Comparison of ENCODE assay signal across 32 cellular contexts in genomic region chr3:143637133-143637532, GRCh38.
"Had no signal": no experiment of that assay in that cellular context is flagged by ENCODE, and none has a peak within 500 bp of the region (broad histone marks: within the 10 kb centered on the region; RNA-seq: fewer than 3 reads in every experiment).

No MANE protein-coding gene starts in this region.

- H3K27me3 Mint-ChIP-seq: activated B cell treated with CpG ODN at 0.5 μM for 24 hours; activated CD4-positive, alpha-beta T cell treated with anti-CD3 and anti-CD28 coated beads, Interleukin-2, amount 10 ng/mL, durations not matched to agents 24 days and 14 days; activated naive CD4-positive, alpha-beta T cell treated with anti-CD3 and anti-CD28 coated beads, Interleukin-2, amount 50 U/mL, for 24 hours; activated naive CD8-positive, alpha-beta T cell treated with anti-CD3 and anti-CD28 coated beads, Interleukin-2, amount 10 ng/mL, durations not matched to agents 7 days and 5 days; activated T-cell treated with anti-CD3 and anti-CD28 coated beads, Interleukin-2, amount 50 U/mL, for 24 hours; T-cell; T-helper 17 cell had no signal

- H3K4me1 ChIP-seq: adrenal gland, body of pancreas had no signal

- ATAC-seq: activated CD8-positive, alpha-beta T cell treated with anti-CD3 and anti-CD28 coated beads, Interleukin-2, amount 10 ng/mL, durations not matched to agents 7 days and 5 days; body of pancreas; Right ventricle myocardium inferior; SK-N-SH treated with all-trans-retinoic acid at 6 μM for 48 hours; T-cell; T-helper 17 cell had no signal

- FAIRE-seq: astrocyte, bronchial epithelial cell, colon, RCC 7860 had no signal

- H3K27me3 ChIP-seq: adrenal gland, body of pancreas had no signal

- H3K9me3 ChIP-seq: body of pancreas had no signal

- H3K27ac Mint-ChIP-seq: activated B cell treated with CpG ODN at 0.5 μM for 24 hours; activated CD4-positive, alpha-beta T cell treated with anti-CD3 and anti-CD28 coated beads, Interleukin-2, amount 10 ng/mL, durations not matched to agents 24 days and 14 days; activated CD8-positive, alpha-beta T cell treated with anti-CD3 and anti-CD28 coated beads, Interleukin-2, amount 10 ng/mL, durations not matched to agents 7 days and 5 days; activated naive CD4-positive, alpha-beta T cell treated with anti-CD3 and anti-CD28 coated beads, Interleukin-2, amount 50 U/mL, for 24 hours; activated naive CD8-positive, alpha-beta T cell treated with anti-CD3 and anti-CD28 coated beads, Interleukin-2, amount 10 ng/mL, durations not matched to agents 7 days and 5 days; activated T-cell treated with anti-CD3 and anti-CD28 coated beads, Interleukin-2, amount 50 U/mL, for 24 hours; activated T-helper 2 cell treated with anti-CD3 and anti-CD28 coated beads, Interferon-gamma antibody, Interleukin-2, Interleukin-4, amounts not matched to agents 10 μg/mL and 5 μg/mL and 100 μg/mL, durations not matched to agents 14 hours and 24 hours and 36 hours; T-cell; T-helper 17 cell had no signal

- H3K4me3 ChIP-seq: adrenal gland, body of pancreas, PC-9 had no signal

- H3K4me1 Mint-ChIP-seq: activated CD4-positive, alpha-beta T cell treated with anti-CD3 and anti-CD28 coated beads, Interleukin-2, amount 10 ng/mL, durations not matched to agents 24 days and 14 days; activated naive CD4-positive, alpha-beta T cell treated with anti-CD3 and anti-CD28 coated beads, Interleukin-2, amount 50 U/mL, for 24 hours; activated naive CD8-positive, alpha-beta T cell treated with anti-CD3 and anti-CD28 coated beads, Interleukin-2, amount 10 ng/mL, durations not matched to agents 7 days and 5 days; T-cell; T-helper 17 cell had no signal

- H3K27ac ChIP-seq: adrenal gland, body of pancreas, PC-9, RWPE1, VCaP had no signal

- H2AFZ ChIP-seq: PC-9 had no signal

- H3K4me3 Mint-ChIP-seq: activated B cell treated with CpG ODN at 0.5 μM for 24 hours; activated CD4-positive, alpha-beta T cell treated with anti-CD3 and anti-CD28 coated beads, Interleukin-2, amount 10 ng/mL, durations not matched to agents 24 days and 14 days; activated CD8-positive, alpha-beta T cell treated with anti-CD3 and anti-CD28 coated beads, Interleukin-2, amount 10 ng/mL, durations not matched to agents 7 days and 5 days; activated naive CD4-positive, alpha-beta T cell treated with anti-CD3 and anti-CD28 coated beads, Interleukin-2, amount 50 U/mL, for 24 hours; activated naive CD8-positive, alpha-beta T cell treated with anti-CD3 and anti-CD28 coated beads, Interleukin-2, amount 10 ng/mL, durations not matched to agents 7 days and 5 days; activated T-cell treated with anti-CD3 and anti-CD28 coated beads, Interleukin-2, amount 50 U/mL, for 24 hours; T-cell; T-helper 17 cell had no signal

- DNase-seq: activated B cell treated with CpG ODN at 0.5 μM for 24 hours; activated CD4-positive, alpha-beta T cell treated with anti-CD3 and anti-CD28 coated beads, Interleukin-2, amount 10 ng/mL, durations not matched to agents 24 days and 14 days; activated CD4-positive, alpha-beta T cell treated with anti-CD3 and anti-CD28 coated beads, Interleukin-2, amount 50 U/mL, for 4 hours; activated CD8-positive, alpha-beta T cell treated with anti-CD3 and anti-CD28 coated beads, Interleukin-2, amount 10 ng/mL, durations not matched to agents 7 days and 5 days; activated gamma-delta T cell; activated naive CD4-positive, alpha-beta T cell treated with Interleukin-2 at 50 U/mL for 16 hours; activated naive CD8-positive, alpha-beta T cell treated with anti-CD3 and anti-CD28 coated beads, Interleukin-2, amount 10 ng/mL, durations not matched to agents 7 days and 5 days; activated T-cell treated with anti-CD3 and anti-CD28 coated beads, Interleukin-2, amount 50 U/mL, for 24 hours; adrenal gland; body of pancreas; central memory CD4-positive, alpha-beta T cell; NCI-H1105; NCI-H1417 treated with DMSO at 0.1 percent for 48 hours; NCI-H1694 treated with DMSO at 0.1 percent for 48 hours; NCI-H2029; NCI-H345; NCI-H524 treated with DMSO at 0.1 percent for 48 hours; PC-9; SIG-M5; T-cell; T-helper 17 cell; T-helper 9 cell had no signal

- H3K36me3 ChIP-seq: adrenal gland had no signal

- H3K4me2 ChIP-seq: PC-9 had no signal
